11 cellular contexts compared by ENCODE assay signal in genomic region chr11:118321386-118322082, GRCh38. TPM values are rescaled to one million over a fixed set of nuclear protein-coding genes. Genes with fewer than 3 reads are reported as not detected.
A peak's percentile ranks its signal among the peaks of the same experiment; 100 is the strongest.
DNase-seq lines count a peak whose midpoint lies in the region; ATAC-seq and TF ChIP-seq lines count a peak whose summit lies in the region.
"Had no signal": no experiment of that assay in that cellular context is flagged by ENCODE, and none has a peak within 500 bp of the region (broad histone marks: within the 10 kb centered on the region; RNA-seq: fewer than 3 reads in every experiment).

No MANE protein-coding gene starts in this region.

- H3K27me3 ChIP-seq in H7 (ENCODE audit: control insufficient read depth, insufficient read depth, low read length) = peaks cover 2% of the 10 kb centered on the region; the same call in 1 of the 2 replicates

- intact Hi-C loops in activated naive CD4-positive, alpha-beta T cell treated with anti-CD3 and anti-CD28 coated beads for 36 hours (cut with micrococcal nuclease) = no loop called here
- intact Hi-C loops in dendritic cell treated with granulocyte-macrophage colony-stimulating factor and Interleukin-4, amounts not matched to agents 40 ng/mL and 50 ng/mL, for 4 days (cut with micrococcal nuclease) = no loop called here

- CTCF ChIA-PET in activated naive CD4-positive, alpha-beta T cell treated with anti-CD3 and anti-CD28 coated beads, Interleukin-2, amount 10 ng/mL, durations not matched to agents 7 days and 5 days (lab: Charles Lee) = no interaction called here
- CTCF ChIA-PET in activated naive CD4-positive, alpha-beta T cell treated with anti-CD3 and anti-CD28 coated beads for 36 hours (lab: Charles Lee) = interaction anchor here (0.8 kb wide), 1 partner anchor 123 kb away, joined by 3 read pairs; no protein-coding TSS in a partner anchor

- no peak for ATAC-seq in GM19328 (IDR thresholded peaks at IDR 0.05; ENCODE audit: unreplicated experiment)
- ATAC-seq: activated T-cell treated with anti-CD3 and anti-CD28 coated beads, Interleukin-2, amount 50 U/mL, for 72 hours; stimulated activated naive CD8-positive, alpha-beta T cell treated with anti-CD3 and anti-CD28 coated beads, Interleukin-15, Interleukin-2, amounts not matched to agents 100 U/mL and 50 U/mL, for 24 hours had no signal

- H3K4me3 ChIP-seq in H7 (ENCODE audit: insufficient read depth, low read depth, low read length) = no peak overlapping the region

- no peak for TF ChIP-seq CTCF in type B pancreatic cell (conservative IDR thresholded peaks at IDR 0.05)

- peaks cover 51% of the 10 kb centered on the region for H3K4me1 Mint-ChIP-seq in activated naive CD4-positive, alpha-beta T cell treated with anti-CD3 and anti-CD28 coated beads, Interleukin-2, amount 10 ng/mL, durations not matched to agents 7 days and 5 days
- peaks cover 54% of the 10 kb centered on the region for H3K4me1 Mint-ChIP-seq in activated naive CD4-positive, alpha-beta T cell treated with anti-CD3 and anti-CD28 coated beads for 36 hours (ENCODE audit: low read depth)
- H3K4me1 Mint-ChIP-seq in dendritic cell treated with granulocyte-macrophage colony-stimulating factor and Interleukin-4, amounts not matched to agents 40 ng/mL and 50 ng/mL, for 4 days (ENCODE audit: low read depth) = peaks cover 52% of the 10 kb centered on the region
- H3K4me1 Mint-ChIP-seq in type B pancreatic cell (ENCODE audit: unreplicated experiment) = peaks cover 8% of the 10 kb centered on the region

- no peaks in the 10 kb centered on the region for H3K27me3 Mint-ChIP-seq in activated naive CD4-positive, alpha-beta T cell treated with anti-CD3 and anti-CD28 coated beads, Interleukin-2, amount 10 ng/mL, durations not matched to agents 7 days and 5 days
- H3K27me3 Mint-ChIP-seq in activated naive CD4-positive, alpha-beta T cell treated with anti-CD3 and anti-CD28 coated beads for 36 hours (ENCODE audit: low read depth) = no peaks in the 10 kb centered on the region
- no peaks in the 10 kb centered on the region for H3K27me3 Mint-ChIP-seq in dendritic cell treated with granulocyte-macrophage colony-stimulating factor and Interleukin-4, amounts not matched to agents 40 ng/mL and 50 ng/mL, for 4 days
- peaks cover 31% of the 10 kb centered on the region for H3K27me3 Mint-ChIP-seq in type B pancreatic cell

- no peak for DNase-seq in activated naive CD4-positive, alpha-beta T cell treated with anti-CD3 and anti-CD28 coated beads, Interleukin-2, amount 10 ng/mL, durations not matched to agents 7 days and 5 days
- DNase-seq in activated naive CD4-positive, alpha-beta T cell treated with anti-CD3 and anti-CD28 coated beads for 36 hours = no peak
- DNase-seq in NOMO-1 (lab: John Stamatoyannopoulos, UW; ENCODE audit: unreplicated experiment in 2 of 2) = peak; percentile 17 to 53
- no peak for DNase-seq in type B pancreatic cell (ENCODE audit: extremely low spot score, unreplicated experiment)
- no peak for DNase-seq in Ammon's horn (ENCODE audit: low spot score)
- no peak for DNase-seq in H7
- DNase-seq: activated T-cell treated with anti-CD3 and anti-CD28 coated beads, Interleukin-2, amount 50 U/mL, for 72 hours; NCI-H1105; stimulated activated naive CD8-positive, alpha-beta T cell treated with anti-CD3 and anti-CD28 coated beads, Interleukin-15, Interleukin-2, amounts not matched to agents 100 U/mL and 50 U/mL, for 24 hours had no signal

- H3K36me3 ChIP-seq in H7 (replicated peaks; ENCODE audit: control insufficient read depth, insufficient read depth, low read length) = no peaks in the 10 kb centered on the region

- H3K4me3 Mint-ChIP-seq in activated naive CD4-positive, alpha-beta T cell treated with anti-CD3 and anti-CD28 coated beads, Interleukin-2, amount 10 ng/mL, durations not matched to agents 7 days and 5 days = no peak overlapping the region
- no peak overlapping the region for H3K4me3 Mint-ChIP-seq in activated naive CD4-positive, alpha-beta T cell treated with anti-CD3 and anti-CD28 coated beads for 36 hours
- no peak overlapping the region for H3K4me3 Mint-ChIP-seq in dendritic cell treated with granulocyte-macrophage colony-stimulating factor and Interleukin-4, amounts not matched to agents 40 ng/mL and 50 ng/mL, for 4 days
- H3K4me3 Mint-ChIP-seq in type B pancreatic cell = peak overlapping the region; percentile 10
- H3K4me3 Mint-ChIP-seq: activated T-cell treated with anti-CD3 and anti-CD28 coated beads, Interleukin-2, amount 50 U/mL, for 72 hours had no signal

- no peaks in the 10 kb centered on the region for H3K9me3 Mint-ChIP-seq in activated naive CD4-positive, alpha-beta T cell treated with anti-CD3 and anti-CD28 coated beads, Interleukin-2, amount 10 ng/mL, durations not matched to agents 7 days and 5 days
- H3K9me3 Mint-ChIP-seq in activated naive CD4-positive, alpha-beta T cell treated with anti-CD3 and anti-CD28 coated beads for 36 hours = no peaks in the 10 kb centered on the region
- H3K9me3 Mint-ChIP-seq in dendritic cell treated with granulocyte-macrophage colony-stimulating factor and Interleukin-4, amounts not matched to agents 40 ng/mL and 50 ng/mL, for 4 days = no peaks in the 10 kb centered on the region
- H3K9me3 Mint-ChIP-seq in type B pancreatic cell = no peaks in the 10 kb centered on the region
- H3K9me3 Mint-ChIP-seq: activated T-cell treated with anti-CD3 and anti-CD28 coated beads, Interleukin-2, amount 50 U/mL, for 72 hours had no signal

- peaks cover 34% of the 10 kb centered on the region for H3K36me3 Mint-ChIP-seq in activated naive CD4-positive, alpha-beta T cell treated with anti-CD3 and anti-CD28 coated beads, Interleukin-2, amount 10 ng/mL, durations not matched to agents 7 days and 5 days
- peaks cover 7% of the 10 kb centered on the region for H3K36me3 Mint-ChIP-seq in activated naive CD4-positive, alpha-beta T cell treated with anti-CD3 and anti-CD28 coated beads for 36 hours (ENCODE audit: low read depth)
- no peaks in the 10 kb centered on the region for H3K36me3 Mint-ChIP-seq in dendritic cell treated with granulocyte-macrophage colony-stimulating factor and Interleukin-4, amounts not matched to agents 40 ng/mL and 50 ng/mL, for 4 days (ENCODE audit: low read depth)
- no peaks in the 10 kb centered on the region for H3K36me3 Mint-ChIP-seq in type B pancreatic cell

- peak overlapping the region; percentile 35 for H3K27ac Mint-ChIP-seq in activated naive CD4-positive, alpha-beta T cell treated with anti-CD3 and anti-CD28 coated beads, Interleukin-2, amount 10 ng/mL, durations not matched to agents 7 days and 5 days
- no peak overlapping the region for H3K27ac Mint-ChIP-seq in activated naive CD4-positive, alpha-beta T cell treated with anti-CD3 and anti-CD28 coated beads for 36 hours
- H3K27ac Mint-ChIP-seq in dendritic cell treated with granulocyte-macrophage colony-stimulating factor and Interleukin-4, amounts not matched to agents 40 ng/mL and 50 ng/mL, for 4 days = peak overlapping the region; percentile 21
- peak overlapping the region; percentile 19 for H3K27ac Mint-ChIP-seq in type B pancreatic cell
- H3K27ac Mint-ChIP-seq: activated T-cell treated with anti-CD3 and anti-CD28 coated beads, Interleukin-2, amount 50 U/mL, for 72 hours had no signal

RNA-seq across cellular contexts. Expression of gene CD3E, which starts 17.0 kb away (rescaled TPM):
- 100 to 1,000 TPM; 377 to 415 TPM for total RNA-seq in activated naive CD4-positive, alpha-beta T cell treated with anti-CD3 and anti-CD28 coated beads for 36 hours
- not detected in 2 replicates for total RNA-seq in type B pancreatic cell (ENCODE audit: low replicate concordance)
- total RNA-seq in H7 (2014; rRNA removed; shearing (Covaris generic)) = not detected in 2 replicates

RNA-seq across cellular contexts. Expression of gene CD3D, which starts 21.0 kb away (rescaled TPM):
- total RNA-seq in activated naive CD4-positive, alpha-beta T cell treated with anti-CD3 and anti-CD28 coated beads for 36 hours = 100 to 1,000 TPM; 259 to 285 TPM
- total RNA-seq in type B pancreatic cell (ENCODE audit: low replicate concordance) = not detected in 2 replicates
- 1.5 TPM in 1 of 2 replicates, not detected in the other for total RNA-seq in H7 (2014; rRNA removed; shearing (Covaris generic))

RNA-seq across cellular contexts. Expression of gene CD3G, which starts 22.6 kb away (rescaled TPM):
- total RNA-seq in activated naive CD4-positive, alpha-beta T cell treated with anti-CD3 and anti-CD28 coated beads for 36 hours = 100 to 1,000 TPM; 103 to 106 TPM
- total RNA-seq in type B pancreatic cell (ENCODE audit: low replicate concordance) = 0.21 TPM in 1 of 2 replicates, not detected in the other
- not detected in 2 replicates for total RNA-seq in H7 (2014; rRNA removed; shearing (Covaris generic))

RNA-seq across cellular contexts. Expression of gene UBE4A, which starts 37.9 kb away (rescaled TPM):
- 10 to 100 TPM; 35.3 to 35.7 TPM for total RNA-seq in activated naive CD4-positive, alpha-beta T cell treated with anti-CD3 and anti-CD28 coated beads for 36 hours
- 42.5 and 43.6 TPM in 2 replicates for total RNA-seq in type B pancreatic cell (ENCODE audit: low replicate concordance)
- total RNA-seq in H7 (2014; rRNA removed; shearing (Covaris generic)) = 34.3 and 39.1 TPM in 2 replicates

RNA-seq across cellular contexts. Expression of gene MPZL2, which starts 57.4 kb away (rescaled TPM):
- total RNA-seq in activated naive CD4-positive, alpha-beta T cell treated with anti-CD3 and anti-CD28 coated beads for 36 hours = 10 to 100 TPM; 25.3 to 28.4 TPM
- total RNA-seq in type B pancreatic cell (ENCODE audit: low replicate concordance) = 32.7 and 113 TPM in 2 replicates
- total RNA-seq in H7 (2014; rRNA removed; shearing (Covaris generic)) = 0.38 and 0.48 TPM in 2 replicates

Comparison
In these comparisons a context has a peak if more than half of its experiments do, and no peak if none do; other contexts are left out.
1. DNase-seq: peak in NOMO-1 (2 of 2); none in activated naive CD4-positive, alpha-beta T cell treated with anti-CD3 and anti-CD28 coated beads, Interleukin-2, amount 10 ng/mL, durations not matched to agents 7 days and 5 days (single experiment), activated naive CD4-positive, alpha-beta T cell treated with anti-CD3 and anti-CD28 coated beads for 36 hours (single experiment), type B pancreatic cell (single experiment), Ammon's horn (single experiment) and H7 (single experiment).
2. RNA of gene CD3E, which starts 17.0 kb away (total RNA-seq): 377 to 415 TPM in activated naive CD4-positive, alpha-beta T cell treated with anti-CD3 and anti-CD28 coated beads for 36 hours; not detected in type B pancreatic cell and not detected in H7; every median in the first group is over 100 times any median in the second.
3. RNA of gene CD3D, which starts 21.0 kb away (total RNA-seq): 259 to 285 TPM in activated naive CD4-positive, alpha-beta T cell treated with anti-CD3 and anti-CD28 coated beads for 36 hours; 1.5 TPM in H7 and not detected in type B pancreatic cell; every median in the first group is over 100 times any median in the second.
4. RNA of gene CD3G, which starts 22.6 kb away (total RNA-seq): 103 to 106 TPM in activated naive CD4-positive, alpha-beta T cell treated with anti-CD3 and anti-CD28 coated beads for 36 hours; 0.21 TPM in type B pancreatic cell and not detected in H7; every median in the first group is over 10 times any median in the second.